In genomic region chr6:109172096-109172495, GRCh38 we compare ENCODE assay signal across 1 cellular context.
TF ChIP-seq lines count a peak whose summit lies in the region.

No MANE protein-coding gene starts in this region.

TF ChIP-seq in HepG2, 621 proteins besides CTCF, POLR2A, EP300 and RAD21 (continued from another document):
- TF ChIP-seq TFDP2 (CRISPR knock-in tag; IDR thresholded peaks at IDR 0.05), result no peak
- no peak for TF ChIP-seq PPARG (CRISPR knock-in tag; conservative IDR thresholded peaks at IDR 0.05)
- TF ChIP-seq KLF15 (CRISPR knock-in tag; IDR thresholded peaks at IDR 0.05; ENCODE audit: borderline replicate concordance), result no peak
- TF ChIP-seq MED1 (CRISPR knock-in tag; IDR thresholded peaks at IDR 0.05), result 0 out of 2 replicates have a peak, but pooled peaks have one; percentile 11
- TF ChIP-seq ZNF777 (CRISPR knock-in tag; IDR thresholded peaks at IDR 0.05), result no peak
- TF ChIP-seq ZNF576 (CRISPR knock-in tag; IDR thresholded peaks at IDR 0.05), result no peak
TF ChIP-seq in HepG2: peak in this region for 1.
